Comparison of ENCODE assay signal across 10 cellular contexts in genomic region chr4:141375855-141376254, GRCh38.
A peak's percentile ranks its signal among the peaks of the same experiment; 100 is the strongest.
DNase-seq lines count a peak whose midpoint lies in the region; ATAC-seq and TF ChIP-seq lines count a peak whose summit lies in the region.
"Had no signal": no experiment of that assay in that cellular context is flagged by ENCODE, and none has a peak within 500 bp of the region (broad histone marks: within the 10 kb centered on the region; RNA-seq: fewer than 3 reads in every experiment).

No MANE protein-coding gene starts in this region.

- H3K36me3 Mint-ChIP-seq in neural progenitor cell: no peaks in the 10 kb centered on the region
- no peaks in the 10 kb centered on the region for H3K36me3 Mint-ChIP-seq in stimulated activated effector memory CD8-positive, alpha-beta T cell treated with anti-CD3 and anti-CD28 coated beads, Interleukin-12 subunit alpha, Interleukin-12 subunit beta, amount 100 ng/mL, for 72 hours

- no peak overlapping the region for H3K4me2 ChIP-seq in neural progenitor cell

- H3K36me3 ChIP-seq in neural progenitor cell: no peaks in the 10 kb centered on the region
- H3K36me3 ChIP-seq: esophagus muscularis mucosa had no signal

- no peaks in the 10 kb centered on the region for H3K4me1 ChIP-seq in neural progenitor cell
- H3K4me1 ChIP-seq: esophagus muscularis mucosa had no signal

- no peaks in the 10 kb centered on the region for H3K4me1 Mint-ChIP-seq in neural progenitor cell
- H3K4me1 Mint-ChIP-seq in stimulated activated effector memory CD8-positive, alpha-beta T cell treated with anti-CD3 and anti-CD28 coated beads, Interleukin-12 subunit alpha, Interleukin-12 subunit beta, amount 100 ng/mL, for 72 hours: no peaks in the 10 kb centered on the region

- H3K27ac ChIP-seq in neural progenitor cell: no peak overlapping the region
- H3K27ac ChIP-seq: esophagus muscularis mucosa had no signal

- no peaks in the 10 kb centered on the region for H3K79me2 ChIP-seq in neural progenitor cell (ENCODE audit: low read depth)

- no peaks in the 10 kb centered on the region for H3K27me3 Mint-ChIP-seq in neural progenitor cell (ENCODE audit: insufficient read depth, low read depth)

- ATAC-seq in HG03135 (IDR thresholded peaks at IDR 0.05; ENCODE audit: unreplicated experiment): no peak
- ATAC-seq in stimulated activated effector memory CD8-positive, alpha-beta T cell treated with anti-CD3 and anti-CD28 coated beads, Interleukin-12 subunit alpha, Interleukin-12 subunit beta, amount 100 ng/mL, for 72 hours: no peak
- ATAC-seq: activated CD8-positive, alpha-beta T cell treated with anti-CD3 and anti-CD28 coated beads for 36 hours had no signal

- TF ChIP-seq CTCF in neural progenitor cell (IDR thresholded peaks at IDR 0.05): peak; percentile 10

- H3F3A ChIP-seq in neural progenitor cell (ENCODE audit: low read depth): no peaks in the 10 kb centered on the region

- H4K20me1 ChIP-seq in neural progenitor cell (ENCODE audit: low read depth): no peaks in the 10 kb centered on the region

- H3K4me3 ChIP-seq in neural progenitor cell: no peak overlapping the region
- H3K4me3 ChIP-seq: esophagus muscularis mucosa had no signal

- no peak overlapping the region for H3K27ac Mint-ChIP-seq in neural progenitor cell
- no peak overlapping the region for H3K27ac Mint-ChIP-seq in stimulated activated effector memory CD8-positive, alpha-beta T cell treated with anti-CD3 and anti-CD28 coated beads, Interleukin-12 subunit alpha, Interleukin-12 subunit beta, amount 100 ng/mL, for 72 hours
- H3K27ac Mint-ChIP-seq: activated CD8-positive, alpha-beta T cell treated with anti-CD3 and anti-CD28 coated beads for 36 hours had no signal

- H3K9ac ChIP-seq in neural progenitor cell: no peak overlapping the region

- H3K9me3 Mint-ChIP-seq in neural progenitor cell: peaks cover 12% of the 10 kb centered on the region
- peaks cover 5% of the 10 kb centered on the region for H3K9me3 Mint-ChIP-seq in stimulated activated effector memory CD8-positive, alpha-beta T cell treated with anti-CD3 and anti-CD28 coated beads, Interleukin-12 subunit alpha, Interleukin-12 subunit beta, amount 100 ng/mL, for 72 hours

- no peak overlapping the region for H2AFZ ChIP-seq in neural progenitor cell (replicated peaks)

- H3K9me3 ChIP-seq in neural progenitor cell (ENCODE audit: low read depth): no peaks in the 10 kb centered on the region
- H3K9me3 ChIP-seq: esophagus muscularis mucosa had no signal

- no peaks in the 10 kb centered on the region for H3K27me3 ChIP-seq in neural progenitor cell
- H3K27me3 ChIP-seq: esophagus muscularis mucosa had no signal

- no peak overlapping the region for H3K4me3 Mint-ChIP-seq in neural progenitor cell
- H3K4me3 Mint-ChIP-seq in stimulated activated effector memory CD8-positive, alpha-beta T cell treated with anti-CD3 and anti-CD28 coated beads, Interleukin-12 subunit alpha, Interleukin-12 subunit beta, amount 100 ng/mL, for 72 hours: no peak overlapping the region
- H3K4me3 Mint-ChIP-seq: activated CD8-positive, alpha-beta T cell treated with anti-CD3 and anti-CD28 coated beads for 36 hours had no signal

- DNase-seq in GM04503 (ENCODE audit: low read depth) (peak; percentile 55), NCI-H510A (lab: John Stamatoyannopoulos, UW) (peak; percentile 34), dedifferentiated amniotic fluid mesenchymal stem cell (ENCODE audit: extremely low spot score) (peak; percentile 79), neural progenitor cell (ENCODE audit: low spot score) (peak; percentile 24), NCI-H2171 treated with DMSO at 0.1 percent for 48 hours (lab: John Stamatoyannopoulos, UW) (no peak)
- no peak for DNase-seq in stimulated activated CD4-positive, alpha-beta T cell treated with anti-CD3 and anti-CD28 coated beads, Interleukin-1b, Interleukin-23, amount 100 ng/mL, for 48 hours
- DNase-seq in stimulated activated effector memory CD8-positive, alpha-beta T cell treated with anti-CD3 and anti-CD28 coated beads, Interleukin-12 subunit alpha, Interleukin-12 subunit beta, amount 100 ng/mL, for 72 hours (ENCODE audit: low spot score in 2 of 2): no peak
- DNase-seq: activated CD8-positive, alpha-beta T cell treated with anti-CD3 and anti-CD28 coated beads for 36 hours had no signal

Comparison
In these comparisons a context has a peak if more than half of its experiments do, and no peak if none do; other contexts are left out.
1. DNase-seq: peak in GM04503 (single experiment), NCI-H510A (single experiment), dedifferentiated amniotic fluid mesenchymal stem cell (single experiment) and neural progenitor cell (single experiment); none in stimulated activated CD4-positive, alpha-beta T cell treated with anti-CD3 and anti-CD28 coated beads, Interleukin-1b, Interleukin-23, amount 100 ng/mL, for 48 hours (single experiment), NCI-H2171 treated with DMSO at 0.1 percent for 48 hours (single experiment) and stimulated activated effector memory CD8-positive, alpha-beta T cell treated with anti-CD3 and anti-CD28 coated beads, Interleukin-12 subunit alpha, Interleukin-12 subunit beta, amount 100 ng/mL, for 72 hours (0 of 2).